ENCODE assay signal across 19 cellular contexts in the genomic region with DNA sequence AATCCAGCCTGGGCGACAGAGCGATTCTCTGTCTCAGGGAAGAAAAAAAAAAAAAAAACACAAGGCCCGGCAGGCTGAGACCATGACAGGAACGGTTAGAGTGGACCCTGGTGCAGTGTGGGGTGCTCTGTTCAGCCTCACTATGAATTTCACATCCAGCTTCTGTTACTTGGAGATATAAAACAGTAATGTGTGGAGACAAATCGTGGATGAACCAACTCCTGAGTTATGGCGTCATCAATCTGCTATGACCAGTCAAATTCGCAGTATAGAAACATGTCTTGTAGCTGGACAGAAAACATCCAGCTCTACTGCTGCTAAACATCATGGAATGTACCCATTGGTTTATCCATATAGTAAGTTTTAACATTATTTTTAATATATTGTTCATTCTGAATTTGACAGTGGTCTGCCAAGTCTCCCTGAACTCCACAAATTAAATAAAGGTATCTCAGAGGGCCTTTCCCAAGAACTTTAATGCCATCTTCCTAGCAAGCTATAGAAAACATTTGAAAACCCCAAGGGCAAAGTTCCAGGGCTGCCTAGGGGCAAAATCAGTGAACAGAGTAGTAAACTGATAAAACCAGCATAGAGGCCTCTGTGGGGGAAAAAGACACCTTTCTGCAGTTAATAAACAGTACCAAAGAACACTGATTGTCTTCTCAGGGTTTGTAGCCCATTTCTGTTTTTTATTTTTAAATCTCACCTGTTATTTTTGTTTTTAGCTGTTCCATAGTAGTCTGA.
DNase-seq lines count a peak whose midpoint lies in the region; ATAC-seq, FAIRE-seq and TF ChIP-seq lines count a peak whose summit lies in the region.
"Had no signal": no experiment of that assay in that cellular context is flagged by ENCODE, and none has a peak within 500 bp of the region (broad histone marks: within the 10 kb centered on the region; RNA-seq: fewer than 3 reads in every experiment).

No MANE protein-coding gene starts in this region.

- H3K27me3 Mint-ChIP-seq in Caco-2 (ENCODE audit: insufficient read depth, unreplicated experiment) = no peaks in the 10 kb centered on the region
- H3K27me3 Mint-ChIP-seq: CD4-positive, alpha-beta memory T cell had no signal

- H3K4me2 ChIP-seq in keratinocyte (ENCODE audit: control insufficient read depth, extremely low read depth, insufficient read depth, low read depth, low read length) = no peak overlapping the region
- H3K4me2 ChIP-seq: A549 had no signal

- no peak overlapping the region for H3K4me3 Mint-ChIP-seq in Caco-2 (ENCODE audit: unreplicated experiment)

- BruUV-seq in Caco-2 (replicated peaks; lab: Mats Ljungman, UMichigan) = no TSS peak

- H2AFZ ChIP-seq in keratinocyte (ENCODE audit: control insufficient read depth, low read length) = no peak overlapping the region

- H3K27ac ChIP-seq in VCaP (peak overlapping the region; percentile 87), keratinocyte (ENCODE audit: control insufficient read depth, insufficient read depth, low read length) (no peak overlapping the region), rectal smooth muscle tissue (ENCODE audit: low read depth, low read length) (peak overlapping the region; percentile 25), RWPE1 (no peak overlapping the region)
- H3K27ac ChIP-seq: A549, BLaER1, Peyer's patch had no signal

- no peaks in the 10 kb centered on the region; the same call in 1 of the 2 replicates for H3K36me3 ChIP-seq in Caco-2 (ENCODE audit: control insufficient read depth, insufficient read depth, low read length)
- H3K36me3 ChIP-seq in keratinocyte (ENCODE audit: control insufficient read depth in 2 of 2, extremely low read depth in 1 of 2, insufficient read depth in 2 of 2, low read length in 2 of 2) = no peaks in the 10 kb centered on the region
- no peaks in the 10 kb centered on the region for H3K36me3 ChIP-seq in rectal smooth muscle tissue (ENCODE audit: control insufficient read depth, insufficient read depth, low read length)
- H3K36me3 ChIP-seq: BLaER1, HAP-1, Peyer's patch had no signal

- H3K9me3 ChIP-seq in Caco-2 (no peaks in the 10 kb centered on the region), keratinocyte (ENCODE audit: control insufficient read depth, low read depth, low read length) (no peaks in the 10 kb centered on the region)
- H3K9me3 ChIP-seq: A549, BLaER1, HAP-1, Peyer's patch had no signal

- POLR2A ChIA-PET in Caco-2 (lab: Charles Lee) = interaction anchor here (0.6 kb wide), 1 partner anchor 76 kb away, joined by 3 read pairs; the partner anchor contains the start of gene LRCH1
- POLR2A ChIA-PET in RWPE1 (lab: Yijun Ruan, JAX; ENCODE audit: low non-redundant PET) = no interaction called here

- H3K4me1 ChIP-seq in Caco-2 = peaks cover 58% of the 10 kb centered on the region
- H3K4me1 ChIP-seq in keratinocyte (ENCODE audit: control insufficient read depth, extremely low read depth, insufficient read depth, low read length) = peaks cover 8% of the 10 kb centered on the region
- peaks cover 28% of the 10 kb centered on the region for H3K4me1 ChIP-seq in rectal smooth muscle tissue (ENCODE audit: control insufficient read depth, insufficient read depth, low read length)

- H3K36me3 Mint-ChIP-seq in Caco-2 (ENCODE audit: insufficient read depth, unreplicated experiment) = peaks cover 11% of the 10 kb centered on the region

- H3K27me3 ChIP-seq in Caco-2 (replicated peaks; ENCODE audit: control insufficient read depth, insufficient read depth, low read length) = no peaks in the 10 kb centered on the region
- no peaks in the 10 kb centered on the region for H3K27me3 ChIP-seq in keratinocyte (ENCODE audit: control insufficient read depth, extremely low read depth, insufficient read depth, low read length)
- no peaks in the 10 kb centered on the region for H3K27me3 ChIP-seq in rectal smooth muscle tissue (ENCODE audit: control insufficient read depth, insufficient read depth, low read length)
- H3K27me3 ChIP-seq: BLaER1, Peyer's patch had no signal

- no peak overlapping the region for H3K9ac ChIP-seq in keratinocyte (ENCODE audit: control insufficient read depth, extremely low read depth, insufficient read depth, low read length)
- H3K9ac ChIP-seq in rectal smooth muscle tissue (ENCODE audit: low read length) = no peak overlapping the region
- H3K9ac ChIP-seq: BLaER1 had no signal

- no peaks in the 10 kb centered on the region for H3K9me3 Mint-ChIP-seq in Caco-2 (ENCODE audit: unreplicated experiment)
- H3K9me3 Mint-ChIP-seq: CD4-positive, alpha-beta memory T cell had no signal

- peak; percentile 46 for FAIRE-seq in keratinocyte (lab: Jason Lieb, UNC)
- FAIRE-seq: A549, K562 had no signal

- dilution Hi-C loops in keratinocyte (cut with MboI; ENCODE audit: extremely low pct_ligation_motif_present, low sequenced_read_pairs) = no loop called here

- peaks cover 54% of the 10 kb centered on the region for H3K4me1 Mint-ChIP-seq in Caco-2 (ENCODE audit: low read depth, unreplicated experiment)

- no peaks in the 10 kb centered on the region for H4K20me1 ChIP-seq in keratinocyte (ENCODE audit: control insufficient read depth, extremely low read depth, insufficient read depth, low read length)

- peak overlapping the region; percentile 19 for H3K27ac Mint-ChIP-seq in Caco-2 (ENCODE audit: unreplicated experiment)

- H3K9me1 ChIP-seq in keratinocyte (ENCODE audit: control insufficient read depth, extremely low read depth, insufficient read depth, low read length) = no peaks in the 10 kb centered on the region

- CTCF ChIA-PET in Caco-2 (lab: Charles Lee) (interaction anchor here (0.7 kb wide), 1 partner anchor 11 kb away, joined by 3 read pairs; no protein-coding TSS in a partner anchor), RWPE1 (lab: Yijun Ruan, JAX) (no interaction called here)

- no peak for ATAC-seq in HG02840 (IDR thresholded peaks at IDR 0.05; ENCODE audit: low FRiP score, unreplicated experiment)
- no peak for ATAC-seq in HG03442 (IDR thresholded peaks at IDR 0.05; ENCODE audit: unreplicated experiment)
- ATAC-seq: A549, K562, Right ventricle myocardium inferior had no signal

- DNase-seq in Caco-2 = no peak
- DNase-seq in keratinocyte (ENCODE audit: low read depth, low spot score) = no peak
- no peak for DNase-seq in NCI-H128 (lab: John Stamatoyannopoulos, UW; ENCODE audit: unreplicated experiment)
- DNase-seq in RWPE1 (ENCODE audit: low spot score) = no peak
- DNase-seq: CD4-positive, alpha-beta memory T cell; DMS53; EL; NCI-H1105; NCI-H1694; Peyer's patch had no signal

- H3K79me2 ChIP-seq in keratinocyte (ENCODE audit: control insufficient read depth, insufficient read depth, low read length) = peaks cover 71% of the 10 kb centered on the region

- TF ChIP-seq CTCF in Caco-2 (IDR thresholded peaks at IDR 0.05; ENCODE audit: insufficient read depth in 1 of 2, low read depth in 1 of 2, low read length in 1 of 2, severe bottlenecking in 1 of 2, unreplicated experiment in 1 of 2) (no peak), VCaP (conservative IDR thresholded peaks at IDR 0.05) (no peak), keratinocyte (optimal IDR thresholded peaks at IDR 0.05 in 1 of 3, IDR thresholded peaks at IDR 0.05 in 1 of 3, conservative IDR thresholded peaks at IDR 0.05 in 1 of 3; ENCODE audit: extremely low read depth in 1 of 3, insufficient read depth in 2 of 3, low read length in 3 of 3) (no peak), RWPE1 (conservative IDR thresholded peaks at IDR 0.05; ENCODE audit: low read depth) (no peak)

- intact Hi-C loops in Caco-2 (cut with micrococcal nuclease; ENCODE audit: unreplicated experiment) = no loop called here

- H3K4me3 ChIP-seq in Caco-2 (ENCODE audit: low read depth, low read length) (no peak overlapping the region), keratinocyte (ENCODE audit: control insufficient read depth in 2 of 3, extremely low read depth in 1 of 3, insufficient read depth in 2 of 3, low read depth in 1 of 3, low read length in 3 of 3) (no peak overlapping the region), rectal smooth muscle tissue (ENCODE audit: low read length) (no peak overlapping the region)
- H3K4me3 ChIP-seq: A549, BLaER1, HAP-1, K562, Peyer's patch had no signal

Comparison
In these comparisons a context has a peak if more than half of its experiments do, and no peak if none do; other contexts are left out.
1. H3K27ac ChIP-seq: peak in VCaP (single experiment) and rectal smooth muscle tissue (single experiment); none in keratinocyte (single experiment) and RWPE1 (single experiment).